In the genomic region with DNA sequence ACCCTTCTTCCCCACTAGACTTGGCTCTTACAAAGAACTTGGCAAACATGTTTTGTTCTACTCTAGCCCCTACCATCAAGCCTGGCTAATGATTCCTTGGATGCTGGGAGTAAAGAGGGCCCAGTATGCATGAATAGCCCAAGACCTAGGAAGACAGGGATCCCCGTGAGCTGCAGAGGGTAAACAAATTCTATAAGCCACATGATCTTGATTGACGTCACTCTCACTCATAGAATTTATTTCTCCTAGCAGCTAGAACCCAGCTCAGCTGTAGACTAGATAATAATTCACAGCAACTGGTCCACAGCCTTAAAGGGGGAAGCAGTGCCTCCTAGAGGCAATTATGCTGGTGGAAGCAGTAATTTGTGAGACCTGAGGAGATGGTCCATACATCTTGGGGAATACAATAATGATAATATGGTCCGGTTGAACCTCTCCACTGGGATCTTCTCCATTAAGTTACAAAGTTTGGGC, we compare ENCODE assay signal across 8 cellular contexts. TPM values are rescaled to one million over a fixed set of nuclear protein-coding genes. Genes with fewer than 3 reads are reported as not detected.
DNase-seq lines count a peak whose midpoint lies in the region; ATAC-seq, FAIRE-seq and TF ChIP-seq lines count a peak whose summit lies in the region.

No MANE protein-coding gene starts in this region.

- peak; percentile 65 for TF ChIP-seq RAD21 in HepG2 (CRISPR knock-in tag; IDR thresholded peaks at IDR 0.05)

- H3K36me3 ChIP-seq in HepG2 (replicated peaks in 1 of 2; ENCODE audit: control insufficient read depth in 1 of 2, insufficient read depth in 2 of 2, low read length in 2 of 2) (0 out of 5 replicates have a peak, but pooled peaks cover 0 to 3% of the 10 kb centered on the region in 2 experiments), SJCRH30 (peaks cover 24% of the 10 kb centered on the region), neuronal stem cell (replicated peaks in 1 of 2; ENCODE audit: control insufficient read depth in 2 of 2, insufficient read depth in 2 of 2, low read length in 2 of 2) (peaks cover 0 to 3% of the 10 kb centered on the region in 2 donors)

- H3K27me3 ChIP-seq in HepG2 (ENCODE audit: control insufficient read depth in 1 of 2, insufficient read depth in 2 of 2, low read length in 2 of 2) (no peaks in the 10 kb centered on the region), SJCRH30 (no peaks in the 10 kb centered on the region), neuronal stem cell (ENCODE audit: control insufficient read depth in 3 of 3, insufficient read depth in 3 of 3, low read depth in 1 of 3, low read length in 3 of 3) (no peaks in the 10 kb centered on the region)

- no peak overlapping the region for H3K4me2 ChIP-seq in HepG2 (ENCODE audit: low read depth, low read length)
- H3K4me2 ChIP-seq in neuronal stem cell (ENCODE audit: insufficient read depth, low read length, poor library complexity, severe bottlenecking) = no peak overlapping the region

- TF ChIP-seq POLR2A in HepG2 (IDR thresholded peaks at IDR 0.05; ENCODE audit: insufficient read depth in 1 of 2, low read depth in 2 of 2, low read length in 2 of 2) = no peak

- no peak overlapping the region for H3K4ac ChIP-seq in neuronal stem cell (ENCODE audit: low read length)

- H3K4me1 ChIP-seq in HepG2 (ENCODE audit: insufficient read depth, low read length) = peaks cover 15% of the 10 kb centered on the region
- H3K4me1 ChIP-seq in SJCRH30 = no peaks in the 10 kb centered on the region
- H3K4me1 ChIP-seq in neuronal stem cell (ENCODE audit: control insufficient read depth in 2 of 2, insufficient read depth in 1 of 2, low read depth in 1 of 2, low read length in 2 of 2) = peaks cover 7 to 10% of the 10 kb centered on the region in 2 donors

- intact Hi-C loops in HepG2 (cut with micrococcal nuclease; ENCODE audit: unreplicated experiment) = loop anchor here (1.0 kb wide), 1 partner anchor 54 kb away; no protein-coding TSS in a partner anchor

- H2BK120ac ChIP-seq in neuronal stem cell (ENCODE audit: low read depth, low read length) = no peak overlapping the region

- WGBS in HepG2 (ENCODE audit: low lambda C conversion rate) = 87% methylated on average over 3 of the region's 3 CpGs
- no CpG with 5 or more reads among the region's 3 CpGs for WGBS in neuronal stem cell (ENCODE audit: extremely low coverage in 2 of 2, insufficient read length in 2 of 2, insufficient replicate concordance in 1 of 2), 2 donors

- H3K79me2 ChIP-seq in HepG2 (ENCODE audit: insufficient read depth, low read length) = no peaks in the 10 kb centered on the region

- H2BK5ac ChIP-seq in neuronal stem cell (ENCODE audit: low read length) = no peak overlapping the region

- no peak overlapping the region for H2AK5ac ChIP-seq in neuronal stem cell (ENCODE audit: low read depth, low read length)

- no peaks in the 10 kb centered on the region for H3K79me1 ChIP-seq in neuronal stem cell (ENCODE audit: low read depth, low read length)

- FAIRE-seq in HepG2 (lab: Jason Lieb, UNC) = peak; percentile 64

- POLR2A ChIA-PET in HepG2 (lab: Yijun Ruan, JAX) = interaction anchor here (3.8 kb wide), 1 partner anchor 16 kb away, joined by 26 read pairs; a partner anchor contains a TSS

- no peak overlapping the region for H2BK15ac ChIP-seq in neuronal stem cell (ENCODE audit: low read length)

- no peaks in the 10 kb centered on the region for H4K20me1 ChIP-seq in HepG2 (ENCODE audit: insufficient read depth, low read length)

- H3K9me3 ChIP-seq in HepG2 (ENCODE audit: low read length) (no peaks in the 10 kb centered on the region), SJCRH30 (replicated peaks) (no peaks in the 10 kb centered on the region), neuronal stem cell (replicated peaks in 1 of 2; ENCODE audit: control insufficient read depth in 2 of 2, insufficient read depth in 1 of 2, low read depth in 1 of 2, low read length in 2 of 2) (no peaks in the 10 kb centered on the region)

- in situ Hi-C loops in HepG2 (cut with HindIII; ENCODE audit: extremely low pct_ligation_motif_present, low pct_unique_long_range_greater_than_20kb) = loop anchor here (10.0 kb wide), 1 partner anchor 53 kb away; no protein-coding TSS in a partner anchor

- H2AFZ ChIP-seq in HepG2 (ENCODE audit: low read length) (no peak overlapping the region), neuronal stem cell (ENCODE audit: low read length) (no peak overlapping the region)

- no peak overlapping the region for H4K91ac ChIP-seq in neuronal stem cell (ENCODE audit: low read depth, low read length, poor library complexity)

- TF ChIP-seq CTCF in GM10266 (IDR thresholded peaks at IDR 0.05; ENCODE audit: control insufficient read depth, insufficient read depth, low read depth, missing control alignments) (peak; percentile 63), HepG2 (CRISPR knock-in tag; IDR thresholded peaks at IDR 0.05) (peak; percentile 73)

- H3K14ac ChIP-seq in neuronal stem cell (ENCODE audit: low read length) = no peak overlapping the region

- H3K27ac ChIP-seq in HepG2 (ENCODE audit: extremely low read length, insufficient read depth, low read length) (no peak overlapping the region), SJCRH30 (no peak overlapping the region), neuronal stem cell (replicated peaks; ENCODE audit: low read length) (no peak overlapping the region)

- no peak overlapping the region for H4K8ac ChIP-seq in neuronal stem cell (ENCODE audit: low read depth, low read length)

- H3K9ac ChIP-seq in HepG2 (ENCODE audit: insufficient read depth, low read depth, low read length) (no peak overlapping the region), neuronal stem cell (ENCODE audit: low read depth, low read length, poor library complexity) (no peak overlapping the region)

- BruUV-seq in HepG2 (replicated peaks; lab: Mats Ljungman, UMichigan) = no TSS peak

- no peak overlapping the region for H3K18ac ChIP-seq in neuronal stem cell (ENCODE audit: low read length)

- DNase-seq in GM10266 (ENCODE audit: extremely low spot score) (no peak), HepG2 (ENCODE audit: low spot score) (peak; percentile 43), SJCRH30 (no peak), neuronal stem cell (ENCODE audit: low spot score) (no peak), NOMO-1 treated with dmso at 0.1 percent for 144 hours (lab: John Stamatoyannopoulos, UW; ENCODE audit: unreplicated experiment) (no peak), NCI-H226 (no peak)
- DNase-seq in activated T-cell treated with anti-CD3 and anti-CD28 coated beads, Interleukin-2, amount 50 U/mL, for 1 hour = peak; percentile 32

- H3K23ac ChIP-seq in neuronal stem cell (ENCODE audit: low read depth, low read length, poor library complexity) = no peak overlapping the region

- CTCF ChIA-PET in HepG2 (lab: Yijun Ruan, JAX; ENCODE audit: low intra/inter-chr PET ratio, low total read pairs) = interaction anchor here (1.8 kb wide), 1 partner anchor 55 kb away, joined by 8 read pairs; no protein-coding TSS in a partner anchor

- H2BK12ac ChIP-seq in neuronal stem cell (ENCODE audit: low read length) = no peak overlapping the region

- ATAC-seq in HG02885 (IDR thresholded peaks at IDR 0.05; ENCODE audit: poor library complexity, unreplicated experiment) (peak; percentile 66), HepG2 (peak; percentile 86)

- TF ChIP-seq EP300 in HepG2 (IDR thresholded peaks at IDR 0.05; ENCODE audit: low read depth in 2 of 2, low read length in 2 of 2) = no peak
- no peak for TF ChIP-seq EP300 in HepG2 (CRISPR knock-in tag; IDR thresholded peaks at IDR 0.05; ENCODE audit: borderline replicate concordance)

- H3K4me3 ChIP-seq in HepG2 (replicated peaks in 1 of 3; ENCODE audit: insufficient read depth in 1 of 3, low read depth in 2 of 3, low read length in 3 of 3) = no peak overlapping the region
- H3K4me3 ChIP-seq in SJCRH30 = no peak overlapping the region
- no peak overlapping the region for H3K4me3 ChIP-seq in neuronal stem cell (ENCODE audit: low read length in 2 of 2)

RNA-seq across cellular contexts. Expression of a gene that starts 16.1 kb away (rescaled TPM):
- total RNA-seq in HepG2 (2016; rRNA removed; fragmentation: Illumina TruSeq; extraction: Trizol) = 87.7 and 111 TPM in 2 replicates
- 8.7 and 10.1 TPM in 2 replicates for total RNA-seq in HepG2 (2016; cell fraction: cytosol; rRNA removed; fragmentation: Illumina TruSeq; extraction: Trizol; ENCODE audit: low read depth)
- 86.1 and 107 TPM in 2 replicates for total RNA-seq in HepG2 (2016; cell fraction: insoluble cytoplasmic fraction; rRNA removed; fragmentation: Illumina TruSeq; extraction: Trizol)
- 34.3 and 42.9 TPM in 2 replicates for total RNA-seq in HepG2 (2016; cell fraction: membrane; rRNA removed; fragmentation: Illumina TruSeq; extraction: Trizol)
- total RNA-seq in HepG2 (2016; cell fraction: nucleus; rRNA removed; fragmentation: Illumina TruSeq; extraction: Trizol) = 67.4 and 83.9 TPM in 2 replicates
- 40.8 and 52.2 TPM in 2 replicates for polyA plus RNA-seq in HepG2 (2011; rRNA removed)
- polyA plus RNA-seq in HepG2 (2011; cell fraction: cytosol; rRNA removed) = 21.5 and 31.4 TPM in 2 replicates
- 16.6 and 18.0 TPM in 2 replicates for polyA plus RNA-seq in HepG2 (2011; cell fraction: nucleus; rRNA removed)
- 42.8 and 53.1 TPM in 2 replicates for polyA plus RNA-seq in HepG2 (2012)
- polyA plus RNA-seq in HepG2 (2016; cell fraction: cytosol; fragmentation: Illumina TruSeq; extraction: Trizol; ENCODE audit: low read depth) = 3.9 and 4.3 TPM in 2 replicates
- 72.4 and 76.4 TPM in 2 replicates for polyA plus RNA-seq in HepG2 (2016; cell fraction: insoluble cytoplasmic fraction; fragmentation: Illumina TruSeq; extraction: Trizol; ENCODE audit: low read depth)
- 16.6 and 19.6 TPM in 2 replicates for polyA plus RNA-seq in HepG2 (2016; cell fraction: membrane; fragmentation: Illumina TruSeq; extraction: Trizol; ENCODE audit: low read depth)
- polyA plus RNA-seq in HepG2 (2016; cell fraction: nucleus; fragmentation: Illumina TruSeq; extraction: Trizol; ENCODE audit: insufficient read depth, low read depth) = 78.1 and 78.9 TPM in 2 replicates
- 14.8 and 29.1 TPM in 2 replicates for polyA minus RNA-seq in HepG2 (2011; rRNA and poly(A)+ RNA removed; ENCODE audit: low replicate concordance)
- polyA minus RNA-seq in HepG2 (2011; cell fraction: cytosol; rRNA and poly(A)+ RNA removed) = 40.9 and 44.0 TPM in 2 replicates
- 50.7 and 56.3 TPM in 2 replicates for polyA minus RNA-seq in HepG2 (2011; cell fraction: nucleus; rRNA and poly(A)+ RNA removed)
- total RNA-seq in SJCRH30 (2014; rRNA removed; shearing (Covaris generic)) = 91.0 and 94.9 TPM in 2 replicates
- polyA plus RNA-seq in neuronal stem cell (2013, experiment 1 of 2) = 48.2 TPM
- polyA plus RNA-seq in neuronal stem cell (2013, experiment 2 of 2) = 49.8 TPM

RNA-seq across cellular contexts. Expression of a gene that starts 35.0 kb away (rescaled TPM):
- total RNA-seq in HepG2 (2016; rRNA removed; fragmentation: Illumina TruSeq; extraction: Trizol) = 179 and 316 TPM in 2 replicates
- total RNA-seq in HepG2 (2016; cell fraction: cytosol; rRNA removed; fragmentation: Illumina TruSeq; extraction: Trizol; ENCODE audit: low read depth) = 11.2 and 19.7 TPM in 2 replicates
- total RNA-seq in HepG2 (2016; cell fraction: insoluble cytoplasmic fraction; rRNA removed; fragmentation: Illumina TruSeq; extraction: Trizol) = 189 and 305 TPM in 2 replicates
- 43.1 and 44.4 TPM in 2 replicates for total RNA-seq in HepG2 (2016; cell fraction: membrane; rRNA removed; fragmentation: Illumina TruSeq; extraction: Trizol)
- total RNA-seq in HepG2 (2016; cell fraction: nucleus; rRNA removed; fragmentation: Illumina TruSeq; extraction: Trizol) = 111 and 112 TPM in 2 replicates
- polyA plus RNA-seq in HepG2 (2011; rRNA removed) = 45.9 and 51.7 TPM in 2 replicates
- 27.1 and 46.8 TPM in 2 replicates for polyA plus RNA-seq in HepG2 (2011; cell fraction: cytosol; rRNA removed)
- polyA plus RNA-seq in HepG2 (2011; cell fraction: nucleus; rRNA removed) = 15.9 and 17.2 TPM in 2 replicates
- polyA plus RNA-seq in HepG2 (2012) = 70.5 and 76.8 TPM in 2 replicates
- 5.2 and 5.9 TPM in 2 replicates for polyA plus RNA-seq in HepG2 (2016; cell fraction: cytosol; fragmentation: Illumina TruSeq; extraction: Trizol; ENCODE audit: low read depth)
- polyA plus RNA-seq in HepG2 (2016; cell fraction: insoluble cytoplasmic fraction; fragmentation: Illumina TruSeq; extraction: Trizol; ENCODE audit: low read depth) = 205 and 220 TPM in 2 replicates
- polyA plus RNA-seq in HepG2 (2016; cell fraction: membrane; fragmentation: Illumina TruSeq; extraction: Trizol; ENCODE audit: low read depth) = 17.8 and 19.9 TPM in 2 replicates
- 75.9 and 78.7 TPM in 2 replicates for polyA plus RNA-seq in HepG2 (2016; cell fraction: nucleus; fragmentation: Illumina TruSeq; extraction: Trizol; ENCODE audit: insufficient read depth, low read depth)
- polyA minus RNA-seq in HepG2 (2011; rRNA and poly(A)+ RNA removed; ENCODE audit: low replicate concordance) = 31.2 and 31.4 TPM in 2 replicates
- polyA minus RNA-seq in HepG2 (2011; cell fraction: cytosol; rRNA and poly(A)+ RNA removed) = 69.6 and 72.0 TPM in 2 replicates
- polyA minus RNA-seq in HepG2 (2011; cell fraction: nucleus; rRNA and poly(A)+ RNA removed) = 61.0 and 82.1 TPM in 2 replicates
- total RNA-seq in SJCRH30 (2014; rRNA removed; shearing (Covaris generic)) = 284 and 301 TPM in 2 replicates
- 135 TPM for polyA plus RNA-seq in neuronal stem cell (2013, experiment 1 of 2)
- polyA plus RNA-seq in neuronal stem cell (2013, experiment 2 of 2) = 136 TPM

Comparison
In these comparisons a context has a peak if more than half of its experiments do, and no peak if none do; other contexts are left out.
1. DNase-seq: peak in activated T-cell treated with anti-CD3 and anti-CD28 coated beads, Interleukin-2, amount 50 U/mL, for 1 hour (single experiment) and HepG2 (single experiment); none in GM10266 (single experiment), SJCRH30 (0 of 2), neuronal stem cell (single experiment), NOMO-1 treated with dmso at 0.1 percent for 144 hours (single experiment) and NCI-H226 (single experiment).